Comparison of ENCODE assay signal across 8 cellular contexts in the genomic region with DNA sequence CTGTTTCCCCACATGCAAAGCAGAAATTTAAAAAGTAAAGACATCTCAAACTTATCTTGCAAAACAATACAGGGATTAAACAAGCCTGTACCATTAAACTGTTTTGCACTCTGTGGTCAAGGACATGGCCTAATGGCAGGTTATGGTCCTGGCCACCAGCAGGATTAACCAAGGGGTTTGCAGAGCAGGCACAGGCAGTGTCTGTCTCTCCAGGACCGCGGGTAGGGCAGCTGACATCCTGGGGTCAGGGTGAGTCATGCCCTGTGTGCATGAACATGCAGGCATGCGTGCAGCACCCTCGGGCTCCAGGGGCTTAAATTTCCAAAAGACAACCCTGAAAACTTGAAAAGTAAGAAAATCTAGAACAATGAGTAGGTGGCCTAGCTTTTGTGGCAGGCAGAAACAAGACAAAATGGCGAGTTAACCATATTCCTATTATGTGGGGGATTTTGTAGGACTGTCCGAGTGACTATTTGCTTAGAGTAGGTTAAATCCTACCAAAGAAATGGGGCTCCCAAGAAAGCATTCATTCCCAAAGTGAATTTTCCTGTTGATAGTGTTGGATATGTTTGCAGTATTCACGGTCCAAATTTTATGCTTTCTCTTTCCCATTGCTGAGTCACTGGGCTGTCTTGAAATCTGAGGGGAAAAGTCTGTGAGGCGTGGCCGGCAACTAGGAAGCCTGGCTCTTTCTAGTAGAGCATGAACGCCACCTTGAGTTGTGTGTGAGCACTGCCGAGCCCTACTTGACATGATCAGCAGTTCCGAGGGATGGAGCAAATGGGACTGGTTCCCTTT.
DNase-seq lines count a peak whose midpoint lies in the region; ATAC-seq, FAIRE-seq and TF ChIP-seq lines count a peak whose summit lies in the region.

No MANE protein-coding gene starts in this region.

- H3K4me1 ChIP-seq in A549, result peaks cover 10% of the 10 kb centered on the region
- H3K4me1 ChIP-seq in smooth muscle cell (ENCODE audit: low read depth), result peaks cover 7% of the 10 kb centered on the region

- H3K4me1 Mint-ChIP-seq in T-cell, result peaks cover 7 to 9% (median 7%) of the 10 kb centered on the region in 3 donors

- TF ChIP-seq RAD21 in A549 (conservative IDR thresholded peaks at IDR 0.05 in 1 of 2, IDR thresholded peaks at IDR 0.05 in 1 of 2), result peak; percentile 98 to 99

- TF ChIP-seq EP300 in A549 (IDR thresholded peaks at IDR 0.05), result no peak

- peak overlapping the region; percentile 82 for H3K4me2 ChIP-seq in A549
- H3K4me2 ChIP-seq in smooth muscle cell, result peak overlapping the region; percentile 92

- peak; percentile 94 for FAIRE-seq in A549 (lab: Jason Lieb, UNC)
- peak; percentile 83 for FAIRE-seq in GM18507 (lab: Jason Lieb, UNC)

- H3K27ac ChIP-seq in A549, result peak overlapping the region; percentile 92 to 95
- peak overlapping the region; percentile 95 for H3K27ac ChIP-seq in smooth muscle cell (ENCODE audit: low read depth)

- no peaks in the 10 kb centered on the region for H3K79me2 ChIP-seq in smooth muscle cell (ENCODE audit: low read depth)

- TF ChIP-seq CTCF in A549 (IDR thresholded peaks at IDR 0.05) (peak; percentile 97), smooth muscle cell (IDR thresholded peaks at IDR 0.05; ENCODE audit: borderline replicate concordance, insufficient read depth, poor library complexity, severe bottlenecking) (peak; percentile 82)

- H3K9me3 ChIP-seq in A549 (no peaks in the 10 kb centered on the region), smooth muscle cell (replicated peaks; ENCODE audit: low read depth) (no peaks in the 10 kb centered on the region)

- ATAC-seq in A549, result peak; percentile 98
- peak; percentile 86 for ATAC-seq in HG02973 (IDR thresholded peaks at IDR 0.05; ENCODE audit: unreplicated experiment)
- peak; percentile 31 to 52 (median 40) for ATAC-seq in T-cell (replicated peaks in 1 of 4)

- peaks cover 3 to 5% of the 10 kb centered on the region in 2 donors for H3K27me3 Mint-ChIP-seq in T-cell

- peaks cover 13% of the 10 kb centered on the region for H3F3A ChIP-seq in smooth muscle cell (ENCODE audit: low read depth)

- DNase-seq in A549 (ENCODE audit: low read depth in 1 of 2, low spot score in 1 of 2), result peak; percentile 95
- peak; percentile 23 for DNase-seq in GM18507 (ENCODE audit: extremely low spot score, insufficient read length, low read depth)
- DNase-seq in NCI-H1694 treated with DMSO at 0.1 percent for 48 hours (lab: John Stamatoyannopoulos, UW), result peak; percentile 89
- DNase-seq in T-cell, result peak in 12 of 34 experiments; percentile 2 to 26 (median 7)
- peak; percentile 81 for DNase-seq in cerebellar cortex (ENCODE audit: low spot score)
- peak; percentile 97 for DNase-seq in islet precursor cell
- DNase-seq in smooth muscle cell (lab: John Stamatoyannopoulos, UW; ENCODE audit: unreplicated experiment), result peak; percentile 28

- POLR2A ChIA-PET in A549 (lab: Yijun Ruan, JAX), result interaction anchor here (0.7 to 1.5 kb wide), 3 partner anchors 217 to 302 kb away, joined by 3 to 7 read pairs (median 3); a partner anchor contains a TSS
- POLR2A ChIA-PET in T-cell (lab: Charles Lee), result no interaction called here

- H3K9me3 Mint-ChIP-seq in T-cell, result no peaks in the 10 kb centered on the region

- H3K9ac ChIP-seq in smooth muscle cell (ENCODE audit: low read depth), result peak overlapping the region; percentile 85

- no peaks in the 10 kb centered on the region for H3K36me3 ChIP-seq in smooth muscle cell (ENCODE audit: low read depth)

- H3K4me3 Mint-ChIP-seq in T-cell, result no peak overlapping the region

- no peaks in the 10 kb centered on the region for H3K27me3 ChIP-seq in smooth muscle cell (ENCODE audit: low read depth)

- no peaks in the 10 kb centered on the region for H4K20me1 ChIP-seq in smooth muscle cell (ENCODE audit: low read depth)

- H3K27ac Mint-ChIP-seq in T-cell, result no peak overlapping the region

- WGBS in A549 (ENCODE audit: missing lambda C conversion rate), result 1% methylated on average over 12 of the region's 12 CpGs
- WGBS in smooth muscle cell (ENCODE audit: low lambda C conversion rate), result 3% methylated on average over 12 of the region's 12 CpGs

- CTCF ChIA-PET in A549 (lab: Yijun Ruan, JAX) (interaction anchor here (0.6 to 2.1 kb wide), 24 partner anchors 10 to 587 kb away, joined by 3 to 17 read pairs (median 4); no protein-coding TSS in a partner anchor), T-cell (lab: Charles Lee) (no interaction called here)

- peak overlapping the region; percentile 36 for H2AFZ ChIP-seq in smooth muscle cell (ENCODE audit: low read depth)

- no peaks in the 10 kb centered on the region for H3K36me3 Mint-ChIP-seq in T-cell

- TF ChIP-seq POLR2A in A549 (IDR thresholded peaks at IDR 0.05; ENCODE audit: low read length), result peak; percentile 77

- H3K4me3 ChIP-seq in A549 (peak overlapping the region; percentile 45), smooth muscle cell (peak overlapping the region; percentile 55)

TF ChIP-seq in A549, 52 proteins besides CTCF, POLR2A, EP300 and RAD21 (continues in another document):
- TF ChIP-seq RFX5 (IDR thresholded peaks at IDR 0.05), result no peak
- no peak for TF ChIP-seq NPAS2 (CRISPR knock-in tag; IDR thresholded peaks at IDR 0.05; ENCODE audit: borderline replicate concordance)
- TF ChIP-seq EHMT2 (IDR thresholded peaks at IDR 0.05; ENCODE audit: low read depth), result 0 out of 2 replicates have a peak, but pooled peaks have one; percentile 40
- no peak for TF ChIP-seq KDM5A (IDR thresholded peaks at IDR 0.05)
- TF ChIP-seq, protein P1, sequence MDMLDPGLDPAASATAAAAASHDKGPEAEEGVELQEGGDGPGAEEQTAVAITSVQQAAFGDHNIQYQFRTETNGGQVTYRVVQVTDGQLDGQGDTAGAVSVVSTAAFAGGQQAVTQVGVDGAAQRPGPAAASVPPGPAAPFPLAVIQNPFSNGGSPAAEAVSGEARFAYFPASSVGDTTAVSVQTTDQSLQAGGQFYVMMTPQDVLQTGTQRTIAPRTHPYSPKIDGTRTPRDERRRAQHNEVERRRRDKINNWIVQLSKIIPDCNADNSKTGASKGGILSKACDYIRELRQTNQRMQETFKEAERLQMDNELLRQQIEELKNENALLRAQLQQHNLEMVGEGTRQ (IDR thresholded peaks at IDR 0.05), result no peak
- TF ChIP-seq JUN (IDR thresholded peaks at IDR 0.05), result peak; percentile 44 to 45; a peak in 3 of 5 replicates
- no peak for TF ChIP-seq HOXB5 (CRISPR knock-in tag; IDR thresholded peaks at IDR 0.05)
- 0 out of 4 replicates have a peak, but pooled peaks of 1 of the 2 experiments have one; percentile 27 for TF ChIP-seq CEBPB (IDR thresholded peaks at IDR 0.05)
- TF ChIP-seq FOXS1 (CRISPR knock-in tag; IDR thresholded peaks at IDR 0.05), result no peak
- peak; percentile 13 for TF ChIP-seq CHD2 (IDR thresholded peaks at IDR 0.05; ENCODE audit: low read length, partially characterized antibody)
- TF ChIP-seq BHLHE40 (IDR thresholded peaks at IDR 0.05; ENCODE audit: low read depth, low read length), result no peak
- TF ChIP-seq RARB (CRISPR knock-in tag; IDR thresholded peaks at IDR 0.05), result no peak
- peak; percentile 81 for TF ChIP-seq SMC3 (IDR thresholded peaks at IDR 0.05)
- TF ChIP-seq CBX2 (IDR thresholded peaks at IDR 0.05; ENCODE audit: borderline replicate concordance, low read depth), result no peak
- TF ChIP-seq FOSB (CRISPR knock-in tag; IDR thresholded peaks at IDR 0.05), result no peak
- TF ChIP-seq NFE2L2 (conservative IDR thresholded peaks at IDR 0.05; ENCODE audit: low read length), result peak; percentile 70
- no peak for TF ChIP-seq POLR2AphosphoS2 (conservative IDR thresholded peaks at IDR 0.05; ENCODE audit: low read length)
- TF ChIP-seq ZC3H11A (IDR thresholded peaks at IDR 0.05), result no peak; the same call in 1 of the 2 replicates
- TF ChIP-seq PHF8 (IDR thresholded peaks at IDR 0.05; ENCODE audit: borderline replicate concordance, low read depth), result no peak
- TF ChIP-seq FOSL2 (IDR thresholded peaks at IDR 0.05), result peak; percentile 49; the same call in 1 of the 2 replicates
- TF ChIP-seq FOSL2 (CRISPR knock-in tag; IDR thresholded peaks at IDR 0.05), result peak; percentile 93
- TF ChIP-seq JUNB (IDR thresholded peaks at IDR 0.05), result peak; percentile 54; the same call in 1 of the 2 replicates
- peak; percentile 97 for TF ChIP-seq MAFK (IDR thresholded peaks at IDR 0.05; ENCODE audit: partially characterized antibody)
- TF ChIP-seq, protein P2, sequence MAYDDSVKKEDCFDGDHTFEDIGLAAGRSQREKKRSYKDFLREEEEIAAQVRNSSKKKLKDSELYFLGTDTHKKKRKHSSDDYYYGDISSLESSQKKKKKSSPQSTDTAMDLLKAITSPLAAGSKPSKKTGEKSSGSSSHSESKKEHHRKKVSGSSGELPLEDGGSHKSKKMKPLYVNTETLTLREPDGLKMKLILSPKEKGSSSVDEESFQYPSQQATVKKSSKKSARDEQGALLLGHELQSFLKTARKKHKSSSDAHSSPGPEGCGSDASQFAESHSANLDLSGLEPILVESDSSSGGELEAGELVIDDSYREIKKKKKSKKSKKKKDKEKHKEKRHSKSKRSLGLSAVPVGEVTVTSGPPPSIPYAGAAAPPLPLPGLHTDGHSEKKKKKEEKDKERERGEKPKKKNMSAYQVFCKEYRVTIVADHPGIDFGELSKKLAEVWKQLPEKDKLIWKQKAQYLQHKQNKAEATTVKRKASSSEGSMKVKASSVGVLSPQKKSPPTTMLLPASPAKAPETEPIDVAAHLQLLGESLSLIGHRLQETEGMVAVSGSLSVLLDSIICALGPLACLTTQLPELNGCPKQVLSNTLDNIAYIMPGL (CRISPR knock-in tag; IDR thresholded peaks at IDR 0.05; ENCODE audit: borderline replicate concordance), result peak; percentile 77
- no peak for TF ChIP-seq RNF2 (IDR thresholded peaks at IDR 0.05; ENCODE audit: borderline replicate concordance, low read depth)
- TF ChIP-seq, protein P3, sequence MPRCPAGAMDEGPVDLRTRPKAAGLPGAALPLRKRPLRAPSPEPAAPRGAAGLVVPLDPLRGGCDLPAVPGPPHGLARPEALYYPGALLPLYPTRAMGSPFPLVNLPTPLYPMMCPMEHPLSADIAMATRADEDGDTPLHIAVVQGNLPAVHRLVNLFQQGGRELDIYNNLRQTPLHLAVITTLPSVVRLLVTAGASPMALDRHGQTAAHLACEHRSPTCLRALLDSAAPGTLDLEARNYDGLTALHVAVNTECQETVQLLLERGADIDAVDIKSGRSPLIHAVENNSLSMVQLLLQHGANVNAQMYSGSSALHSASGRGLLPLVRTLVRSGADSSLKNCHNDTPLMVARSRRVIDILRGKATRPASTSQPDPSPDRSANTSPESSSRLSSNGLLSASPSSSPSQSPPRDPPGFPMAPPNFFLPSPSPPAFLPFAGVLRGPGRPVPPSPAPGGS (IDR thresholded peaks at IDR 0.05), result no peak
- TF ChIP-seq MYC (IDR thresholded peaks at IDR 0.05; ENCODE audit: borderline replicate concordance, low read length), result peak; percentile 62; the same call in 1 of the 2 replicates
- no peak for TF ChIP-seq HEYL (CRISPR knock-in tag; IDR thresholded peaks at IDR 0.05)
- TF ChIP-seq TFCP2L1 (CRISPR knock-in tag; IDR thresholded peaks at IDR 0.05), result 0 out of 2 replicates have a peak, but pooled peaks have one; percentile 21

Comparison
In these comparisons a context has a peak if more than half of its experiments do, and no peak if none do; other contexts are left out.
1. ATAC-seq: peak in every context shown above with its lines; median percentile 98 in A549; 86 in HG02973; 40 in T-cell.